Comparison of ENCODE assay signal across 18 cellular contexts in the genomic region with DNA sequence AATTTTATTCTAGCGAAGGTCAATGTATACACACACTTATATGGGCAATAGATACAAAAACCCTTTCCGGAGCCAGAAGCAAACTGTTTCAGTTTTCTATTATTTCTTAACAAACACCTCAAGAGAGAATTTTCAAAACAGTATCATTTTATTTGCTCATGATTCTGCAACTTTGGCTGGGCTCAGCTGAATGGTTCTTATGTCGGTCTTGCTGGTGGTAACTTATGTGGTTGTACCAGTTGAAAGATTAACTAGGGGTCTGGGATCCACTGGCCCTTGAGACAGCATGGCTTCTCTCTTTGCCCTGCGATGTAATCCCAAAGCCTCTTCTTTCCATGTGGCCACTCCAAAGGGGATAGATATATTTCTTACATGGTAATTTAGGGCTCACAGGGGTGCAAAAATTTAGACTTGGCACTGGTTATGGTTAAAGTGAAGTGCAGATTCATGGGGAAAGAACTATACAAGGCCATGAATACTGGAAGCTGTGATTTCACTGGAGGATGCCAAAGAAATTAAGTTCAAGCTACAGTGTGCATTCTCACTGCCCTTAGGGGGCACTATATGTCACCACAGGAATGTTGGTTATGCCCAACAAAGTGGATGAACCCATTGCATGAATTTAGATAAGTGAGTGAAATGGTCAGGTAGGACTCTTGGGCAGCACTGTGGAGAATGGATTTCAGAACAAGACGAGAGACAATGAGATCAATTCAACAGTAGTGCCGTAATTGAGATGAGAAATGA.
DNase-seq lines count a peak whose midpoint lies in the region; ATAC-seq and TF ChIP-seq lines count a peak whose summit lies in the region.
"Had no signal": no experiment of that assay in that cellular context is flagged by ENCODE, and none has a peak within 500 bp of the region (broad histone marks: within the 10 kb centered on the region; RNA-seq: fewer than 3 reads in every experiment).

No MANE protein-coding gene starts in this region.

- no TSS peak for BruUV-seq in HCT116 (replicated peaks; lab: Mats Ljungman, UMichigan)
- no TSS peak for BruUV-seq in PC-3 (replicated peaks; lab: Mats Ljungman, UMichigan)

- H3K4me1 ChIP-seq in HCT116 (ENCODE audit: control insufficient read depth in 1 of 2, insufficient read depth in 2 of 2, low read length in 2 of 2) (no peaks in the 10 kb centered on the region), PC-3 (ENCODE audit: insufficient read depth, low read length) (no peaks in the 10 kb centered on the region)
- H3K4me1 ChIP-seq: A549 had no signal

- no peaks in the 10 kb centered on the region for H3K9me2 ChIP-seq in HCT116 (ENCODE audit: insufficient read depth)
- no peaks in the 10 kb centered on the region for H3K9me2 ChIP-seq in PC-3 (replicated peaks; ENCODE audit: low read length)

- CTCF ChIA-PET in HCT116 (lab: Charles Lee): interaction anchor here (1.0 kb wide), 2 partner anchors 10 to 189 kb away, joined by 3 to 4 read pairs; no protein-coding TSS in a partner anchor
- CTCF ChIA-PET in PC-3 (lab: Charles Lee): no interaction called here

- H3K27ac ChIP-seq in 22Rv1: no peak overlapping the region
- no peak overlapping the region for H3K27ac ChIP-seq in HCT116 (ENCODE audit: low read depth, low read length)
- no peak overlapping the region for H3K27ac ChIP-seq in PC-3 (ENCODE audit: low read length)
- H3K27ac ChIP-seq: A549 had no signal

- RAD21 ChIA-PET in HCT116 (lab: Charles Lee; ENCODE audit: low non-redundant PET in 1 of 2, low total read pairs in 2 of 2, uncharacterized antibody in 2 of 2, unreplicated experiment in 2 of 2): no interaction called here

- intact Hi-C loops in HCT116 (cut with micrococcal nuclease): no loop called here
- intact Hi-C loops in PC-3 (cut with micrococcal nuclease): no loop called here

- no peaks in the 10 kb centered on the region for H3K79me2 ChIP-seq in HCT116 (ENCODE audit: insufficient read depth, low read length)
- no peaks in the 10 kb centered on the region for H3K79me2 ChIP-seq in PC-3 (ENCODE audit: low read length)

- no peak overlapping the region for H3K4me3 ChIP-seq in HCT116 (replicated peaks in 1 of 2; ENCODE audit: low read depth in 1 of 2, low read length in 2 of 2)
- no peak overlapping the region for H3K4me3 ChIP-seq in PC-3 (ENCODE audit: low read length)
- H3K4me3 ChIP-seq: A549 had no signal

- H3K9me3 ChIP-seq in HCT116 (ENCODE audit: control insufficient read depth in 1 of 2, insufficient read depth in 1 of 2, low read depth in 1 of 2, low read length in 2 of 2): no peaks in the 10 kb centered on the region
- H3K9me3 ChIP-seq in PC-3 (ENCODE audit: low read length): no peaks in the 10 kb centered on the region
- H3K9me3 ChIP-seq: A549 had no signal

- H3F3A ChIP-seq in PC-3 (ENCODE audit: low read length, unreplicated experiment): no peaks in the 10 kb centered on the region

- POLR2A ChIA-PET in HCT116 (lab: Charles Lee): no interaction called here
- POLR2A ChIA-PET in PC-3 (lab: Charles Lee; ENCODE audit: unreplicated experiment): no interaction called here

- H3K36me3 ChIP-seq in HCT116 (ENCODE audit: control insufficient read depth in 1 of 2, insufficient read depth in 2 of 2, low read length in 2 of 2): no peaks in the 10 kb centered on the region
- H3K36me3 ChIP-seq in PC-3 (ENCODE audit: low read depth, low read length): no peaks in the 10 kb centered on the region

- no peaks in the 10 kb centered on the region for H4K20me1 ChIP-seq in HCT116 (ENCODE audit: insufficient read depth)
- no peaks in the 10 kb centered on the region for H4K20me1 ChIP-seq in PC-3 (ENCODE audit: low read length)

- H3K4me2 ChIP-seq in HCT116 (ENCODE audit: low read length) (no peak overlapping the region), PC-3 (ENCODE audit: low read length) (no peak overlapping the region)
- H3K4me2 ChIP-seq: A549 had no signal

- ATAC-seq in HCT116: peak; percentile 58
- ATAC-seq in PC-3: no peak
- ATAC-seq: A549 had no signal

- no peak for DNase-seq in GM10266 (ENCODE audit: extremely low spot score)
- DNase-seq in HCT116 (ENCODE audit: low read depth, low spot score): no peak
- no peak for DNase-seq in PC-3
- no peak for DNase-seq in NCI-H1105 (lab: John Stamatoyannopoulos, UW)
- no peak for DNase-seq in NCI-H2029 (lab: John Stamatoyannopoulos, UW)
- DNase-seq in HPDE6-E6E7 (ENCODE audit: extremely low spot score): no peak
- no peak for DNase-seq in NCI-H146 treated with DMSO at 0.1 percent for 48 hours (lab: John Stamatoyannopoulos, UW; ENCODE audit: unreplicated experiment)
- DNase-seq: CD4-positive, alpha-beta memory T cell; DND-41; GF-D8; H7; NCI-H1092; NCI-H187; NCI-H446 treated with DMSO at 0.1 percent for 48 hours; NCI-H748 treated with DMSO at 0.1 percent for 48 hours; T-helper 9 cell had no signal

- TF ChIP-seq CTCF in 22Rv1 (IDR thresholded peaks at IDR 0.05) (0 out of 2 replicates have a peak, but pooled peaks have one; percentile 20), GM10266 (IDR thresholded peaks at IDR 0.05; ENCODE audit: control insufficient read depth, insufficient read depth, low read depth, missing control alignments) (peak; percentile 31), HCT116 (IDR thresholded peaks at IDR 0.05 in 2 of 3, conservative IDR thresholded peaks at IDR 0.05 in 1 of 3; ENCODE audit: borderline replicate concordance in 1 of 3, insufficient read depth in 1 of 3, low read depth in 2 of 3, low read length in 2 of 3) (peak; percentile 25 to 50 (median 27); a peak in 5 of 6 replicates), PC-3 (conservative IDR thresholded peaks at IDR 0.05; ENCODE audit: low read depth, low read length) (0 out of 2 replicates have a peak, but pooled peaks have one; percentile 16)

- H3K27me3 ChIP-seq in HCT116 (ENCODE audit: insufficient read depth, low read length): no peaks in the 10 kb centered on the region
- H3K27me3 ChIP-seq in PC-3 (ENCODE audit: low read length): peaks cover 23% of the 10 kb centered on the region

- peak; percentile 42; the same call in 1 of the 2 replicates for TF ChIP-seq RAD21 in HCT116 (IDR thresholded peaks at IDR 0.05; ENCODE audit: low read depth)

- H2AFZ ChIP-seq in HCT116 (ENCODE audit: low read depth, low read length, poor library complexity, severe bottlenecking): no peak overlapping the region
- H2AFZ ChIP-seq in PC-3 (ENCODE audit: low read length): no peak overlapping the region

- TF ChIP-seq POLR2A in HCT116 (IDR thresholded peaks at IDR 0.05; ENCODE audit: borderline replicate concordance, extremely low read depth, insufficient read depth, insufficient read length): no peak

- no peak overlapping the region for H3K9ac ChIP-seq in HCT116 (ENCODE audit: low read length)
- no peak overlapping the region for H3K9ac ChIP-seq in PC-3 (ENCODE audit: low read length)

TF ChIP-seq in HCT116, 20 proteins besides CTCF, POLR2A, EP300 and RAD21:
- 0 out of 2 replicates have a peak, but pooled peaks have one; percentile 32 for TF ChIP-seq CBX3 (IDR thresholded peaks at IDR 0.05; ENCODE audit: low read depth)
- no peak for TF ChIP-seq EGR1 (IDR thresholded peaks at IDR 0.05; ENCODE audit: low read depth)
- TF ChIP-seq, protein P1, sequence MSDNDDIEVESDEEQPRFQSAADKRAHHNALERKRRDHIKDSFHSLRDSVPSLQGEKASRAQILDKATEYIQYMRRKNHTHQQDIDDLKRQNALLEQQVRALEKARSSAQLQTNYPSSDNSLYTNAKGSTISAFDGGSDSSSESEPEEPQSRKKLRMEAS (IDR thresholded peaks at IDR 0.05): no peak
- TF ChIP-seq, protein P2, sequence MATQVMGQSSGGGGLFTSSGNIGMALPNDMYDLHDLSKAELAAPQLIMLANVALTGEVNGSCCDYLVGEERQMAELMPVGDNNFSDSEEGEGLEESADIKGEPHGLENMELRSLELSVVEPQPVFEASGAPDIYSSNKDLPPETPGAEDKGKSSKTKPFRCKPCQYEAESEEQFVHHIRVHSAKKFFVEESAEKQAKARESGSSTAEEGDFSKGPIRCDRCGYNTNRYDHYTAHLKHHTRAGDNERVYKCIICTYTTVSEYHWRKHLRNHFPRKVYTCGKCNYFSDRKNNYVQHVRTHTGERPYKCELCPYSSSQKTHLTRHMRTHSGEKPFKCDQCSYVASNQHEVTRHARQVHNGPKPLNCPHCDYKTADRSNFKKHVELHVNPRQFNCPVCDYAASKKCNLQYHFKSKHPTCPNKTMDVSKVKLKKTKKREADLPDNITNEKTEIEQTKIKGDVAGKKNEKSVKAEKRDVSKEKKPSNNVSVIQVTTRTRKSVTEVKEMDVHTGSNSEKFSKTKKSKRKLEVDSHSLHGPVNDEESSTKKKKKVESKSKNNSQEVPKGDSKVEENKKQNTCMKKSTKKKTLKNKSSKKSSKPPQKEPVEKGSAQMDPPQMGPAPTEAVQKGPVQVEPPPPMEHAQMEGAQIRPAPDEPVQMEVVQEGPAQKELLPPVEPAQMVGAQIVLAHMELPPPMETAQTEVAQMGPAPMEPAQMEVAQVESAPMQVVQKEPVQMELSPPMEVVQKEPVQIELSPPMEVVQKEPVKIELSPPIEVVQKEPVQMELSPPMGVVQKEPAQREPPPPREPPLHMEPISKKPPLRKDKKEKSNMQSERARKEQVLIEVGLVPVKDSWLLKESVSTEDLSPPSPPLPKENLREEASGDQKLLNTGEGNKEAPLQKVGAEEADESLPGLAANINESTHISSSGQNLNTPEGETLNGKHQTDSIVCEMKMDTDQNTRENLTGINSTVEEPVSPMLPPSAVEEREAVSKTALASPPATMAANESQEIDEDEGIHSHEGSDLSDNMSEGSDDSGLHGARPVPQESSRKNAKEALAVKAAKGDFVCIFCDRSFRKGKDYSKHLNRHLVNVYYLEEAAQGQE (IDR thresholded peaks at IDR 0.05; ENCODE audit: low read depth): no peak
- TF ChIP-seq POLR2AphosphoS5 (IDR thresholded peaks at IDR 0.05; ENCODE audit: low read depth, low read length): no peak
- no peak for TF ChIP-seq ELF1 (IDR thresholded peaks at IDR 0.05; ENCODE audit: borderline replicate concordance, low read depth)
TF ChIP-seq in HCT116: peak in this region for 1.
